ENCODE assay signal across 2 cellular contexts in the genomic region with DNA sequence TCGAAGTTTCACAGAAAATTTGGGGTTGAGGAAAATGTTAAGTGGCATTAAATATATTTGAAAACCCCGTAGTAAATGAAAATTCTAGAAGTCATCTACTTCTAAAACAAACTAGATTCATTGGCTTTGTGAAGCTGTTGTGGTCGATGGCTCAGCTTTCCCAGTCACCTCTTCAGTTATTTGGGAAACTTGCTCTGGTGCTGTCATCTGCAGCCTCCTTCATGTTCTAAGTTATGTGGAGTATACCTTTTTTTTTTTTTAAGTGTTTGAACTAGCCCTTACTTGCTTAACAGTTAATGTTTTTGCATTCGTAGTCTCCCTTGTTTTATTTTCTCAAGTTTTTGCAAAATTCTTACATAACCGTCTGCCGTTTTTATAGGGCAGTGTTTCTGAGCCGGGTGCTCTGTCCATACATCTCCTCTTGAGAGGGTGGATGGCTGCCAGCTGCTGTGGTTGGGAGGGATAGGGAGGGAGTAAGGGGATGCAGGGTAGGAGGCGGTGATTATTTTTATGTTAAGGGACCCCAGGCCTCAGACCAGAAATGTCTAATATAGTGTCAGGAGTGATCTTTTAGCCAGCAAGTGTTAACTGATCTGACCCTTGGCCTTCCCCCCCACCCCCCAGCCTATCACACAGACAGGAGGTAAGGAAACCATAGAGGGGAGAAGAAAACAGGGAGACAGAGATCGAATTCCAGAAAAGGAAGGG.
TF ChIP-seq lines count a peak whose summit lies in the region.

No MANE protein-coding gene starts in this region.

TF ChIP-seq in GM23338, 12 proteins besides CTCF, POLR2A, EP300 and RAD21:
- TF ChIP-seq EZH2 (IDR thresholded peaks at IDR 0.05; ENCODE audit: low read depth, unreplicated experiment) (no peak), NANOG (IDR thresholded peaks at IDR 0.05; ENCODE audit: borderline replicate concordance) (no peak), ZNF462 (CRISPR knock-in tag; IDR thresholded peaks at IDR 0.05) (no peak), JUNB (IDR thresholded peaks at IDR 0.05; ENCODE audit: unreplicated experiment) (no peak), ZNF114 (CRISPR knock-in tag; IDR thresholded peaks at IDR 0.05) (no peak), CREB1 (CRISPR knock-in tag; IDR thresholded peaks at IDR 0.05; ENCODE audit: low read depth) (no peak), POLR2AphosphoS5 (IDR thresholded peaks at IDR 0.05; ENCODE audit: low read depth) (no peak), REST (IDR thresholded peaks at IDR 0.05; ENCODE audit: unreplicated experiment) (no peak), EZH2phosphoT487 (IDR thresholded peaks at IDR 0.05; ENCODE audit: unreplicated experiment) (no peak), STAT1 (IDR thresholded peaks at IDR 0.05; ENCODE audit: unreplicated experiment) (no peak)

TF ChIP-seq in H1, 55 proteins besides CTCF, POLR2A, EP300 and RAD21:
- TF ChIP-seq, protein P1, sequence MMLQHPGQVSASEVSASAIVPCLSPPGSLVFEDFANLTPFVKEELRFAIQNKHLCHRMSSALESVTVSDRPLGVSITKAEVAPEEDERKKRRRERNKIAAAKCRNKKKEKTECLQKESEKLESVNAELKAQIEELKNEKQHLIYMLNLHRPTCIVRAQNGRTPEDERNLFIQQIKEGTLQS (IDR thresholded peaks at IDR 0.05; ENCODE audit: insufficient read depth, low read depth, low read length): no peak
- TF ChIP-seq KDM5A (IDR thresholded peaks at IDR 0.05; ENCODE audit: low read length): no peak
- no peak for TF ChIP-seq RNF2 (IDR thresholded peaks at IDR 0.05; ENCODE audit: borderline replicate concordance, low read depth, low read length, missing control alignments, poor library complexity, severe bottlenecking)
